Comparison of ENCODE assay signal across 1 cellular context in the genomic region with DNA sequence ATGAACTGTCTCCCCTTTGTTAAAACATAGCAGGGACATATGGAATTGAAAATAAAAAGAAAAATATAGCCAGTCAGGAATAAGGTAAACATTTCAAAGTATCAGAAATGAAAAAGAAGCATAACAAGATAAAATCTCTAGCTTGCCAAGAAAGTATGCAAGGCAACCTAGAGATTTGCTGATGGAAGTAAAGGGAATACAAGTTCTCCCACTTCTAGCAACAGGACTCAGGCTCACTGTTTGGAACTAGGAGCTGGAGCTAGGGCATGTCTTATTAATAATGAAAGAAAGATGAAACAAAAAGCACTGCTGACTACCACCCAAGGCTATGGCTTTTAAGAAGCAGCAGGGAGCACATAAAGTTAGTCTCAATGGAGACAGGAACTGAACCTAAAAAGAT.
TF ChIP-seq lines count a peak whose summit lies in the region.

No MANE protein-coding gene starts in this region.

TF ChIP-seq in GM23338, 12 proteins besides CTCF, POLR2A, EP300 and RAD21 (continued from another document):
- TF ChIP-seq, protein P1, sequence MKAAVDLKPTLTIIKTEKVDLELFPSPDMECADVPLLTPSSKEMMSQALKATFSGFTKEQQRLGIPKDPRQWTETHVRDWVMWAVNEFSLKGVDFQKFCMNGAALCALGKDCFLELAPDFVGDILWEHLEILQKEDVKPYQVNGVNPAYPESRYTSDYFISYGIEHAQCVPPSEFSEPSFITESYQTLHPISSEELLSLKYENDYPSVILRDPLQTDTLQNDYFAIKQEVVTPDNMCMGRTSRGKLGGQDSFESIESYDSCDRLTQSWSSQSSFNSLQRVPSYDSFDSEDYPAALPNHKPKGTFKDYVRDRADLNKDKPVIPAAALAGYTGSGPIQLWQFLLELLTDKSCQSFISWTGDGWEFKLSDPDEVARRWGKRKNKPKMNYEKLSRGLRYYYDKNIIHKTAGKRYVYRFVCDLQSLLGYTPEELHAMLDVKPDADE (IDR thresholded peaks at IDR 0.05), result no peak
- no peak for TF ChIP-seq JUNB (IDR thresholded peaks at IDR 0.05; ENCODE audit: unreplicated experiment)
- TF ChIP-seq, protein P2, sequence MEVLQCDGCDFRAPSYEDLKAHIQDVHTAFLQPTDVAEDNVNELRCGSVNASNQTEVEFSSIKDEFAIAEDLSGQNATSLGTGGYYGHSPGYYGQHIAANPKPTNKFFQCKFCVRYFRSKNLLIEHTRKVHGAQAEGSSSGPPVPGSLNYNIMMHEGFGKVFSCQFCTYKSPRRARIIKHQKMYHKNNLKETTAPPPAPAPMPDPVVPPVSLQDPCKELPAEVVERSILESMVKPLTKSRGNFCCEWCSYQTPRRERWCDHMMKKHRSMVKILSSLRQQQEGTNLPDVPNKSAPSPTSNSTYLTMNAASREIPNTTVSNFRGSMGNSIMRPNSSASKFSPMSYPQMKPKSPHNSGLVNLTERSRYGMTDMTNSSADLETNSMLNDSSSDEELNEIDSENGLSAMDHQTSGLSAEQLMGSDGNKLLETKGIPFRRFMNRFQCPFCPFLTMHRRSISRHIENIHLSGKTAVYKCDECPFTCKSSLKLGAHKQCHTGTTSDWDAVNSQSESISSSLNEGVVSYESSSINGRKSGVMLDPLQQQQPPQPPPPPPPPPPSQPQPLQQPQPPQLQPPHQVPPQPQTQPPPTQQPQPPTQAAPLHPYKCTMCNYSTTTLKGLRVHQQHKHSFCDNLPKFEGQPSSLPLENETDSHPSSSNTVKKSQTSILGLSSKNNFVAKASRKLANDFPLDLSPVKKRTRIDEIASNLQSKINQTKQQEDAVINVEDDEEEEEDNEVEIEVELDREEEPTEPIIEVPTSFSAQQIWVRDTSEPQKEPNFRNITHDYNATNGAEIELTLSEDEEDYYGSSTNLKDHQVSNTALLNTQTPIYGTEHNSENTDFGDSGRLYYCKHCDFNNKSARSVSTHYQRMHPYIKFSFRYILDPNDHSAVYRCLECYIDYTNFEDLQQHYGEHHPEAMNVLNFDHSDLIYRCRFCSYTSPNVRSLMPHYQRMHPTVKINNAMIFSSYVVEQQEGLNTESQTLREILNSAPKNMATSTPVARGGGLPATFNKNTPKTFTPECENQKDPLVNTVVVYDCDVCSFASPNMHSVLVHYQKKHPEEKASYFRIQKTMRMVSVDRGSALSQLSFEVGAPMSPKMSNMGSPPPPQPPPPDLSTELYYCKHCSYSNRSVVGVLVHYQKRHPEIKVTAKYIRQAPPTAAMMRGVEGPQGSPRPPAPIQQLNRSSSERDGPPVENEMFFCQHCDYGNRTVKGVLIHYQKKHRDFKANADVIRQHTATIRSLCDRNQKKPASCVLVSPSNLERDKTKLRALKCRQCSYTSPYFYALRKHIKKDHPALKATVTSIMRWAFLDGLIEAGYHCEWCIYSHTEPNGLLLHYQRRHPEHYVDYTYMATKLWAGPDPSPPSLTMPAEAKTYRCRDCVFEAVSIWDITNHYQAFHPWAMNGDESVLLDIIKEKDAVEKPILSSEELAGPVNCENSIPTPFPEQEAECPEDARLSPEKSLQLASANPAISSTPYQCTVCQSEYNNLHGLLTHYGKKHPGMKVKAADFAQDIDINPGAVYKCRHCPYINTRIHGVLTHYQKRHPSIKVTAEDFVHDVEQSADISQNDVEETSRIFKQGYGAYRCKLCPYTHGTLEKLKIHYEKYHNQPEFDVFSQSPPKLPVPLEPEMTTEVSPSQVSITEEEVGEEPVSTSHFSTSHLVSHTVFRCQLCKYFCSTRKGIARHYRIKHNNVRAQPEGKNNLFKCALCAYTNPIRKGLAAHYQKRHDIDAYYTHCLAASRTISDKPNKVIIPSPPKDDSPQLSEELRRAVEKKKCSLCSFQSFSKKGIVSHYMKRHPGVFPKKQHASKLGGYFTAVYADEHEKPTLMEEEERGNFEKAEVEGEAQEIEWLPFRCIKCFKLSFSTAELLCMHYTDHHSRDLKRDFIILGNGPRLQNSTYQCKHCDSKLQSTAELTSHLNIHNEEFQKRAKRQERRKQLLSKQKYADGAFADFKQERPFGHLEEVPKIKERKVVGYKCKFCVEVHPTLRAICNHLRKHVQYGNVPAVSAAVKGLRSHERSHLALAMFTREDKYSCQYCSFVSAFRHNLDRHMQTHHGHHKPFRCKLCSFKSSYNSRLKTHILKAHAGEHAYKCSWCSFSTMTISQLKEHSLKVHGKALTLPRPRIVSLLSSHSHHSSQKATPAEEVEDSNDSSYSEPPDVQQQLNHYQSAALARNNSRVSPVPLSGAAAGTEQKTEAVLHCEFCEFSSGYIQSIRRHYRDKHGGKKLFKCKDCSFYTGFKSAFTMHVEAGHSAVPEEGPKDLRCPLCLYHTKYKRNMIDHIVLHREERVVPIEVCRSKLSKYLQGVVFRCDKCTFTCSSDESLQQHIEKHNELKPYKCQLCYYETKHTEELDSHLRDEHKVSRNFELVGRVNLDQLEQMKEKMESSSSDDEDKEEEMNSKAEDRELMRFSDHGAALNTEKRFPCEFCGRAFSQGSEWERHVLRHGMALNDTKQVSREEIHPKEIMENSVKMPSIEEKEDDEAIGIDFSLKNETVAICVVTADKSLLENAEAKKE (CRISPR knock-in tag; IDR thresholded peaks at IDR 0.05), result no peak
- TF ChIP-seq ZNF114 (CRISPR knock-in tag; IDR thresholded peaks at IDR 0.05), result no peak
- no peak for TF ChIP-seq EZH2phosphoT487 (IDR thresholded peaks at IDR 0.05; ENCODE audit: unreplicated experiment)
- no peak for TF ChIP-seq NANOG (IDR thresholded peaks at IDR 0.05; ENCODE audit: borderline replicate concordance)
